Comparison of ENCODE assay signal across 1 cellular context in genomic region chr16:66426112-66427035, GRCh38.
A peak's percentile ranks its signal among the peaks of the same experiment; 100 is the strongest.
TF ChIP-seq lines count a peak whose summit lies in the region.

No MANE protein-coding gene starts in this region.

TF ChIP-seq in HepG2, 621 proteins besides CTCF, POLR2A, EP300 and RAD21 (continued from another document):
- TF ChIP-seq ZNF407 (CRISPR knock-in tag; IDR thresholded peaks at IDR 0.05; ENCODE audit: not compliant biosample characterization) (no peak), DMTF1 (CRISPR knock-in tag; IDR thresholded peaks at IDR 0.05) (no peak), IKZF4 (CRISPR knock-in tag; IDR thresholded peaks at IDR 0.05; ENCODE audit: borderline replicate concordance, low read depth, not compliant biosample characterization) (peak; percentile 28), MIER3 (CRISPR knock-in tag; IDR thresholded peaks at IDR 0.05; ENCODE audit: borderline replicate concordance) (no peak), ARNT2 (CRISPR knock-in tag; IDR thresholded peaks at IDR 0.05; ENCODE audit: low read depth) (peak; percentile 80; the same call in 1 of the 2 replicates), ZNF282 (IDR thresholded peaks at IDR 0.05; ENCODE audit: partially characterized antibody) (no peak), LBX2 (CRISPR knock-in tag; IDR thresholded peaks at IDR 0.05; ENCODE audit: borderline replicate concordance) (no peak), SMYD3 (CRISPR knock-in tag; IDR thresholded peaks at IDR 0.05) (no peak), ZNF18 (CRISPR knock-in tag; IDR thresholded peaks at IDR 0.05; ENCODE audit: insufficient replicate concordance) (no peak), MAZ (IDR thresholded peaks at IDR 0.05; ENCODE audit: borderline replicate concordance, low read depth, low read length) (no peak), MAZ (CRISPR knock-in tag; IDR thresholded peaks at IDR 0.05; ENCODE audit: low read depth) (0 out of 2 replicates have a peak, but pooled peaks have one; percentile 24), GABPB1 (CRISPR knock-in tag; IDR thresholded peaks at IDR 0.05) (peak; percentile 48; the same call in 1 of the 2 replicates), ZNF790 (CRISPR knock-in tag; IDR thresholded peaks at IDR 0.05; ENCODE audit: borderline replicate concordance) (no peak), CBFB (CRISPR knock-in tag; IDR thresholded peaks at IDR 0.05) (0 out of 2 replicates have a peak, but pooled peaks have one; percentile 42), HDAC2 (CRISPR knock-in tag; IDR thresholded peaks at IDR 0.05) (0 out of 2 replicates have a peak, but pooled peaks have one; percentile 22)
TF ChIP-seq in HepG2: peak in this region for 57.
